Comparison of ENCODE assay signal across 18 cellular contexts in genomic region chr2:217849154-217849553, GRCh38.
A peak's percentile ranks its signal among the peaks of the same experiment; 100 is the strongest.
DNase-seq lines count a peak whose midpoint lies in the region; ATAC-seq, FAIRE-seq and TF ChIP-seq lines count a peak whose summit lies in the region.
"Had no signal": no experiment of that assay in that cellular context is flagged by ENCODE, and none has a peak within 500 bp of the region (broad histone marks: within the 10 kb centered on the region; RNA-seq: fewer than 3 reads in every experiment).

No MANE protein-coding gene starts in this region.

- ATAC-seq in heart left ventricle (no peak), Right ventricle myocardium superior (ENCODE audit: poor library complexity) (no peak), psoas muscle (no peak), aorta (ENCODE audit: low FRiP score) (no peak), HG02610 (IDR thresholded peaks at IDR 0.05; ENCODE audit: unreplicated experiment) (no peak)
- ATAC-seq: sciatic nerve; stimulated activated effector memory CD8-positive, alpha-beta T cell treated with anti-CD3 and anti-CD28 coated beads, Interleukin-12 subunit alpha, Interleukin-12 subunit beta, amount 100 ng/mL, for 72 hours had no signal

- H3K27ac ChIP-seq in heart left ventricle (peak overlapping the region in 9 of 12 donors; percentile 39 to 96 (median 71)), esophagus squamous epithelium (peak overlapping the region in 3 of 4 donors; percentile 50 to 86 (median 78)), psoas muscle (peak overlapping the region; percentile 89), aorta (ENCODE audit: low read depth in 1 of 2, low read length in 2 of 2) (peak overlapping the region in 1 of 2 donors; percentile 85)
- H3K27ac ChIP-seq: colonic mucosa, SK-N-MC had no signal

- H3K36me3 ChIP-seq in heart left ventricle (peaks cover 4 to 82% (median 70%) of the 10 kb centered on the region in 9 donors), esophagus squamous epithelium (peaks cover 0 to 55% (median 14%) of the 10 kb centered on the region in 3 donors), psoas muscle (ENCODE audit: insufficient read depth in 1 of 2, low read depth in 1 of 2) (peaks cover 0 to 74% of the 10 kb centered on the region in 2 donors), aorta (ENCODE audit: control insufficient read depth in 1 of 2, insufficient read depth in 2 of 2, low read length in 1 of 2) (peaks cover 11 to 24% of the 10 kb centered on the region in 2 donors)
- H3K36me3 ChIP-seq: colonic mucosa had no signal

- DNase-seq in heart left ventricle (peak in 2 of 5 donors; percentile 28 to 46), Right ventricle myocardium superior (no peak), esophagus squamous epithelium (lab: John Stamatoyannopoulos, UW) (no peak), psoas muscle (peak in 1 of 2 donors; percentile 37), aorta (peak; percentile 67 to 77), GM19239 (ENCODE audit: insufficient read length, low spot score) (no peak), H4 (ENCODE audit: low spot score) (no peak)
- DNase-seq: 8988T; activated CD4-positive, alpha-beta T cell treated with anti-CD3 and anti-CD28 coated beads, Interleukin-2, amount 50 U/mL, for 48 hours; colonic mucosa; DMS79; H7; NCI-H1105 treated with DMSO at 0.1 percent for 48 hours; nephron progenitor cell had no signal

- H3K27me3 ChIP-seq in heart left ventricle = no peaks in the 10 kb centered on the region
- H3K27me3 ChIP-seq in esophagus squamous epithelium = no peaks in the 10 kb centered on the region
- H3K27me3 ChIP-seq in psoas muscle (ENCODE audit: insufficient read depth in 3 of 3, low read length in 2 of 3) = no peaks in the 10 kb centered on the region
- H3K27me3 ChIP-seq in aorta (ENCODE audit: control insufficient read depth in 1 of 2, insufficient read depth in 2 of 2, low read length in 1 of 2) = no peaks in the 10 kb centered on the region
- H3K27me3 ChIP-seq: colonic mucosa had no signal

- intact Hi-C loops in heart left ventricle (cut with DNase I) (no loop called here), Right ventricle myocardium superior (cut with DNase I) (no loop called here), esophagus squamous epithelium (cut with DNase I) (no loop called here), psoas muscle (cut with DNase I) (no loop called here), aorta (cut with DNase I) (no loop called here)

- WGBS in heart left ventricle, 4 donors = 49 to 60% (median 51%) methylated on average over 2 of the region's 2 CpGs; no CpG with 5 or more reads in 1 of the 4 donors
- 20% methylated on average over 1 of the region's 2 CpGs; no CpG with 5 or more reads in 1 of the 2 donors for WGBS in esophagus squamous epithelium, 2 donors
- WGBS in psoas muscle, 3 donors = 35 to 73% (median 35%) methylated on average over 2 of the region's 2 CpGs
- 4% methylated on average over 2 of the region's 2 CpGs for whole genome bisulfite sequencing in aorta, 2 donors

- TF ChIP-seq POLR2A in heart left ventricle (IDR thresholded peaks at IDR 0.05) (no peak), esophagus squamous epithelium (IDR thresholded peaks at IDR 0.05) (no peak)

- H3K4me1 ChIP-seq in heart left ventricle (peaks cover 21 to 98% (median 80%) of the 10 kb centered on the region in 12 donors), esophagus squamous epithelium (peaks cover 42 to 84% (median 58%) of the 10 kb centered on the region in 3 donors), psoas muscle (peaks cover 96% of the 10 kb centered on the region), aorta (ENCODE audit: control insufficient read depth in 1 of 2, insufficient read depth in 2 of 2, low read length in 2 of 2) (peaks cover 0 to 2% of the 10 kb centered on the region in 2 donors)
- H3K4me1 ChIP-seq: colonic mucosa had no signal

- TF ChIP-seq CTCF in heart left ventricle (IDR thresholded peaks at IDR 0.05) (no peak), esophagus squamous epithelium (IDR thresholded peaks at IDR 0.05) (no peak), psoas muscle (IDR thresholded peaks at IDR 0.05) (no peak)

- H3K9me3 ChIP-seq in heart left ventricle = peaks cover 0 to 11% (median 0%) of the 10 kb centered on the region in 12 donors
- H3K9me3 ChIP-seq in esophagus squamous epithelium = no peaks in the 10 kb centered on the region
- no peaks in the 10 kb centered on the region for H3K9me3 ChIP-seq in psoas muscle
- H3K9me3 ChIP-seq in aorta (ENCODE audit: control insufficient read depth, low read length) = no peaks in the 10 kb centered on the region
- H3K9me3 ChIP-seq: colonic mucosa had no signal

- H3K4me3 ChIP-seq in heart left ventricle (no peak overlapping the region), esophagus squamous epithelium (no peak overlapping the region), psoas muscle (no peak overlapping the region), aorta (ENCODE audit: low read length in 2 of 2) (no peak overlapping the region)
- H3K4me3 ChIP-seq: colonic mucosa, SK-N-MC had no signal

- no peak for FAIRE-seq in GM19239 (lab: Jason Lieb, UNC)

Comparison
In these comparisons a context has a peak if more than half of its experiments do, and no peak if none do; other contexts are left out.
1. DNase-seq: peak in aorta (2 of 2); none in Right ventricle myocardium superior (single experiment), esophagus squamous epithelium (single experiment), GM19239 (single experiment) and H4 (single experiment).